In genomic region chr1:39955547-39956539, GRCh38 we compare ENCODE assay signal across 8 cellular contexts. TPM values are rescaled to one million over a fixed set of nuclear protein-coding genes. Genes with fewer than 3 reads are reported as not detected.
DNase-seq lines count a peak whose midpoint lies in the region; ATAC-seq, FAIRE-seq and TF ChIP-seq lines count a peak whose summit lies in the region.

No MANE protein-coding gene starts in this region.

- POLR2A ChIA-PET in activated CD8-positive, alpha-beta T cell treated with anti-CD3 and anti-CD28 coated beads for 36 hours (lab: Charles Lee), result interaction anchor here (0.6 to 3.2 kb wide), 11 partner anchors 8 to 333 kb away, joined by 3 to 21 read pairs (median 4); partner anchors contain the start of gene CAP1

- peak overlapping the region; percentile 89 for H3K27ac Mint-ChIP-seq in activated CD8-positive, alpha-beta T cell treated with anti-CD3 and anti-CD28 coated beads for 36 hours
- peak overlapping the region in 5 of 6 donors; percentile 74 to 90 (median 84) for H3K27ac Mint-ChIP-seq in naive B cell

- H3K36me3 Mint-ChIP-seq in activated CD8-positive, alpha-beta T cell treated with anti-CD3 and anti-CD28 coated beads for 36 hours (ENCODE audit: low read depth), result peaks cover 39% of the 10 kb centered on the region
- no peaks in the 10 kb centered on the region for H3K36me3 Mint-ChIP-seq in naive B cell

- H3K4me3 ChIP-seq in ACC112 (ENCODE audit: low read depth, low read length) (peak overlapping the region; percentile 95), endocrine pancreas (ENCODE audit: control insufficient read depth, insufficient read depth, low read length) (peak overlapping the region; percentile 40), subcutaneous abdominal adipose tissue (ENCODE audit: low read depth in 1 of 5, low read length in 5 of 5) (peak overlapping the region; percentile 39 to 66 (median 58))

- H3K9me3 ChIP-seq in endocrine pancreas (ENCODE audit: control insufficient read depth, low read length), result no peaks in the 10 kb centered on the region
- no peaks in the 10 kb centered on the region for H3K9me3 ChIP-seq in subcutaneous abdominal adipose tissue (ENCODE audit: control insufficient read depth in 5 of 5, low read length in 5 of 5)

- peaks cover 18% of the 10 kb centered on the region for H3K79me2 ChIP-seq in ACC112 (ENCODE audit: control insufficient read depth, insufficient read depth, low read length, unreplicated experiment)

- FAIRE-seq in GM18507 (lab: Jason Lieb, UNC), result peak; percentile 91

- no peaks in the 10 kb centered on the region for H3K27me3 ChIP-seq in ACC112 (ENCODE audit: insufficient read depth, low read length)
- no peaks in the 10 kb centered on the region for H3K27me3 ChIP-seq in endocrine pancreas (ENCODE audit: control insufficient read depth, insufficient read depth, low read length)
- H3K27me3 ChIP-seq in subcutaneous abdominal adipose tissue (ENCODE audit: control insufficient read depth in 5 of 5, insufficient read depth in 4 of 5, low read length in 5 of 5), result peaks cover 0 to 14% (median 6%) of the 10 kb centered on the region in 5 donors

- H3K9ac ChIP-seq in endocrine pancreas (ENCODE audit: control insufficient read depth, insufficient read depth, low read length) (peak overlapping the region; percentile 60), subcutaneous abdominal adipose tissue (ENCODE audit: low read length in 5 of 5) (peak overlapping the region in 4 of 5 donors; percentile 11 to 65 (median 53))

- peak; percentile 31 for ATAC-seq in HG03108 (IDR thresholded peaks at IDR 0.05; ENCODE audit: unreplicated experiment)
- ATAC-seq in activated CD8-positive, alpha-beta T cell treated with anti-CD3 and anti-CD28 coated beads for 36 hours, result peak; percentile 60
- peak; percentile 57 to 62 for ATAC-seq in naive B cell (ENCODE audit: low read depth in 2 of 2)

- H3K4me1 ChIP-seq in ACC112 (ENCODE audit: control insufficient read depth, insufficient read depth, low read length, unreplicated experiment) (peaks cover 20% of the 10 kb centered on the region), endocrine pancreas (ENCODE audit: control insufficient read depth, insufficient read depth, low read length) (no peaks in the 10 kb centered on the region), subcutaneous abdominal adipose tissue (ENCODE audit: control insufficient read depth in 5 of 5, insufficient read depth in 5 of 5, low read length in 5 of 5) (peaks cover 0 to 40% (median 21%) of the 10 kb centered on the region in 5 donors)

- no peaks in the 10 kb centered on the region for H3K9me3 Mint-ChIP-seq in activated CD8-positive, alpha-beta T cell treated with anti-CD3 and anti-CD28 coated beads for 36 hours
- no peaks in the 10 kb centered on the region for H3K9me3 Mint-ChIP-seq in naive B cell

- TF ChIP-seq CTCF in activated CD8-positive, alpha-beta T cell treated with anti-CD3 and anti-CD28 coated beads for 36 hours (IDR thresholded peaks at IDR 0.05), result no peak

- H3K4me3 Mint-ChIP-seq in activated CD8-positive, alpha-beta T cell treated with anti-CD3 and anti-CD28 coated beads for 36 hours, result peak overlapping the region; percentile 92
- peak overlapping the region; percentile 84 to 96 (median 94) for H3K4me3 Mint-ChIP-seq in naive B cell

- intact Hi-C loops in activated CD8-positive, alpha-beta T cell treated with anti-CD3 and anti-CD28 coated beads for 36 hours (cut with micrococcal nuclease), result no loop called here

- CTCF ChIA-PET in activated CD8-positive, alpha-beta T cell treated with anti-CD3 and anti-CD28 coated beads for 36 hours (lab: Charles Lee), result interaction anchor here (0.6 to 3.3 kb wide), 6 partner anchors 10 to 156 kb away, joined by 3 to 25 read pairs (median 5); partner anchors contain the start of gene MYCL

- H2AFZ ChIP-seq in ACC112 (ENCODE audit: low read length, unreplicated experiment), result peak overlapping the region; percentile 93

- peaks cover 37% of the 10 kb centered on the region for H3K4me1 Mint-ChIP-seq in activated CD8-positive, alpha-beta T cell treated with anti-CD3 and anti-CD28 coated beads for 36 hours (ENCODE audit: low read depth)
- peaks cover 39 to 55% (median 41%) of the 10 kb centered on the region in 3 donors for H3K4me1 Mint-ChIP-seq in naive B cell

- H3K27ac ChIP-seq in ACC112 (ENCODE audit: low read depth, low read length) (peak overlapping the region; percentile 14; the same call in 1 of the 2 replicates), subcutaneous abdominal adipose tissue (ENCODE audit: low read depth, low read length) (no peak overlapping the region)

- DNase-seq in GM18507 (ENCODE audit: extremely low spot score, insufficient read length, low read depth) (no peak), NCI-H345 treated with DMSO at 0.1 percent for 48 hours (lab: John Stamatoyannopoulos, UW; ENCODE audit: unreplicated experiment) (peak; percentile 77), naive B cell (peak; percentile 35)
- peak; percentile 83 for DNase-seq in activated CD8-positive, alpha-beta T cell treated with anti-CD3 and anti-CD28 coated beads for 36 hours

- no peaks in the 10 kb centered on the region for H3K27me3 Mint-ChIP-seq in activated CD8-positive, alpha-beta T cell treated with anti-CD3 and anti-CD28 coated beads for 36 hours
- no peaks in the 10 kb centered on the region for H3K27me3 Mint-ChIP-seq in naive B cell

- peaks cover 6% of the 10 kb centered on the region; the same call in 1 of the 2 replicates for H3K36me3 ChIP-seq in ACC112 (ENCODE audit: insufficient read depth, low read length)
- no peaks in the 10 kb centered on the region for H3K36me3 ChIP-seq in endocrine pancreas (ENCODE audit: control insufficient read depth, insufficient read depth, low read length)
- no peaks in the 10 kb centered on the region for H3K36me3 ChIP-seq in subcutaneous abdominal adipose tissue (ENCODE audit: control insufficient read depth in 5 of 5, insufficient read depth in 5 of 5, low read length in 5 of 5)

RNA-seq across cellular contexts. Expression of gene MFSD2A, which starts 0.9 kb away (rescaled TPM):
- 10 to 100 TPM; 15.0 to 19.3 TPM for total RNA-seq in activated CD8-positive, alpha-beta T cell treated with anti-CD3 and anti-CD28 coated beads for 36 hours
- polyA plus RNA-seq in naive B cell (ENCODE audit: low read depth in 6 of 6), result under 1 TPM in 5 of 6 donors, not detected in 1; 0.43 to 0.79 (median 0.65) TPM

RNA-seq across cellular contexts. Expression of gene MYCL, which starts 54.1 kb away (rescaled TPM):
- total RNA-seq in activated CD8-positive, alpha-beta T cell treated with anti-CD3 and anti-CD28 coated beads for 36 hours, result under 1 TPM; 0.13 to 0.20 TPM
- polyA plus RNA-seq in naive B cell (ENCODE audit: low read depth in 6 of 6), result under 1 TPM in 2 of 6 donors, not detected in 4; 0.12 to 0.36 TPM

Comparison
In these comparisons a context has a peak if more than half of its experiments do, and no peak if none do; other contexts are left out.
1. H3K4me3 ChIP-seq: peak in every context shown above with its lines; median percentile 95 in ACC112; 58 in subcutaneous abdominal adipose tissue; 40 in endocrine pancreas.